ENCODE assay signal across 8 cellular contexts in genomic region chr13:111474136-111475002, GRCh38.
DNase-seq lines count a peak whose midpoint lies in the region; ATAC-seq, FAIRE-seq and TF ChIP-seq lines count a peak whose summit lies in the region.

No MANE protein-coding gene starts in this region.

- TF ChIP-seq CTCF in A549 (IDR thresholded peaks at IDR 0.05) (peak; percentile 47), brain (conservative IDR thresholded peaks at IDR 0.05) (peak; percentile 81 to 83), tibial nerve (IDR thresholded peaks at IDR 0.05) (peak; percentile 34 to 74 (median 42))

- peak overlapping the region in 1 of 5 experiments; percentile 39 for H3K27ac Mint-ChIP-seq in brain

- FAIRE-seq in A549 (lab: Jason Lieb, UNC) = no peak

- TF ChIP-seq RAD21 in A549 (conservative IDR thresholded peaks at IDR 0.05 in 1 of 2, IDR thresholded peaks at IDR 0.05 in 1 of 2) = peak; percentile 66 to 68

- peaks cover 4% of the 10 kb centered on the region for H3K27me3 Mint-ChIP-seq in brain

- H3K9me3 ChIP-seq in A549 (no peaks in the 10 kb centered on the region), tibial nerve (no peaks in the 10 kb centered on the region)

- no peaks in the 10 kb centered on the region for H3K9me3 Mint-ChIP-seq in brain

- TF ChIP-seq POLR2A in A549 (IDR thresholded peaks at IDR 0.05; ENCODE audit: low read length) (no peak), tibial nerve (IDR thresholded peaks at IDR 0.05) (no peak)

- DNase-seq in A549 (ENCODE audit: low read depth in 1 of 2, low spot score in 1 of 2) (peak; percentile 31 to 58), GM19240 (ENCODE audit: insufficient read length, low spot score) (peak; percentile 40), NCI-H2171 (lab: John Stamatoyannopoulos, UW) (peak; percentile 16), iPS-NIHi7 (ENCODE audit: extremely low spot score) (peak; percentile 83), tibial nerve (ENCODE audit: low spot score in 2 of 2) (no peak)

- H3K4me3 ChIP-seq in A549 (no peak overlapping the region), tibial nerve (no peak overlapping the region)

- no peak overlapping the region for H3K4me3 Mint-ChIP-seq in brain

- CTCF ChIA-PET in A549 (lab: Yijun Ruan, JAX) = interaction anchor here (0.5 to 5.6 kb wide), 29 partner anchors 8 to 1401 kb away, joined by 3 to 113 read pairs (median 3); no protein-coding TSS in a partner anchor

- no peaks in the 10 kb centered on the region for H3K36me3 Mint-ChIP-seq in brain

- H3K27me3 ChIP-seq in tibial nerve = no peaks in the 10 kb centered on the region

- POLR2A ChIA-PET in A549 (lab: Yijun Ruan, JAX) = no interaction called here

- WGBS in A549 (ENCODE audit: missing lambda C conversion rate) = 37% methylated on average over 15 of the region's 23 CpGs
- WGBS in tibial nerve, 2 donors = 52 to 66% methylated on average over 20 to 23 of the region's 23 CpGs

- H3K4me1 ChIP-seq in A549 = no peaks in the 10 kb centered on the region
- peaks cover 0 to 4% (median 0%) of the 10 kb centered on the region in 4 donors for H3K4me1 ChIP-seq in tibial nerve

- peak; percentile 58 to 88; a peak in 4 of 6 replicates for ATAC-seq in A549
- ATAC-seq in GM19328 (IDR thresholded peaks at IDR 0.05; ENCODE audit: unreplicated experiment) = no peak
- ATAC-seq in GM18873 (IDR thresholded peaks at IDR 0.05; ENCODE audit: low FRiP score, unreplicated experiment) = no peak

- no peaks in the 10 kb centered on the region for H3K36me3 ChIP-seq in tibial nerve

- TF ChIP-seq EP300 in A549 (IDR thresholded peaks at IDR 0.05) = no peak
- TF ChIP-seq EP300 in tibial nerve (IDR thresholded peaks at IDR 0.05) = no peak

- H3K4me2 ChIP-seq in A549 = no peak overlapping the region

- H3K27ac ChIP-seq in A549 (no peak overlapping the region), tibial nerve (no peak overlapping the region)

- H3K4me1 Mint-ChIP-seq in brain = peaks cover 6% of the 10 kb centered on the region

TF ChIP-seq in A549, 52 proteins besides CTCF, POLR2A, EP300 and RAD21:
- TF ChIP-seq SMC3 (IDR thresholded peaks at IDR 0.05) = peak; percentile 57
- TF ChIP-seq NFE2L2 (conservative IDR thresholded peaks at IDR 0.05; ENCODE audit: low read length) = no peak
- no peak for TF ChIP-seq ZSCAN20 (CRISPR knock-in tag; IDR thresholded peaks at IDR 0.05)

Comparison
In these comparisons a context has a peak if more than half of its experiments do, and no peak if none do; other contexts are left out.
1. ATAC-seq: peak in A549 (2 of 2); none in GM19328 (single experiment) and GM18873 (single experiment).
2. DNase-seq: peak in A549 (2 of 2), GM19240 (single experiment), NCI-H2171 (single experiment) and iPS-NIHi7 (single experiment); none in tibial nerve (0 of 2).
3. Peak in every context shown above with its lines, with median percentiles within 50 percentile points of each other: CTCF ChIP-seq.